8 cellular contexts compared by ENCODE assay signal in genomic region chr3:124559650-124560405, GRCh38.
DNase-seq lines count a peak whose midpoint lies in the region; ATAC-seq and TF ChIP-seq lines count a peak whose summit lies in the region.

No MANE protein-coding gene starts in this region.

- peaks cover 45% of the 10 kb centered on the region for H3K27me3 Mint-ChIP-seq in activated T-helper 17 cell treated with anti-CD3 and anti-CD28 coated beads, Interleukin-2, amount 50 U/mL, for 72 hours
- H3K27me3 Mint-ChIP-seq in neural crest cell (ENCODE audit: low read depth) = no peaks in the 10 kb centered on the region

- H3K36me3 Mint-ChIP-seq in activated T-helper 17 cell treated with anti-CD3 and anti-CD28 coated beads, Interleukin-2, amount 50 U/mL, for 72 hours (ENCODE audit: low read depth) = no peaks in the 10 kb centered on the region
- no peaks in the 10 kb centered on the region for H3K36me3 Mint-ChIP-seq in neural crest cell (ENCODE audit: low read depth)

- no peak overlapping the region for H3K4me3 ChIP-seq in fibroblast of the aortic adventitia (ENCODE audit: low read depth, low read length)

- H3K27ac ChIP-seq in substantia nigra (ENCODE audit: low read depth, low read length, poor library complexity, severe bottlenecking) = no peak overlapping the region

- no peak overlapping the region for H3K4me3 Mint-ChIP-seq in activated T-helper 17 cell treated with anti-CD3 and anti-CD28 coated beads, Interleukin-2, amount 50 U/mL, for 72 hours
- H3K4me3 Mint-ChIP-seq in neural crest cell = no peak overlapping the region

- H3K27ac Mint-ChIP-seq in activated T-helper 17 cell treated with anti-CD3 and anti-CD28 coated beads, Interleukin-2, amount 50 U/mL, for 72 hours = no peak overlapping the region
- H3K27ac Mint-ChIP-seq in neural crest cell (ENCODE audit: unreplicated experiment) = no peak overlapping the region

- ATAC-seq in activated T-helper 17 cell treated with anti-CD3 and anti-CD28 coated beads, Interleukin-2, amount 50 U/mL, for 72 hours (replicated peaks) = peak; percentile 67
- ATAC-seq in GM18498 (IDR thresholded peaks at IDR 0.05; ENCODE audit: unreplicated experiment) = no peak

- TF ChIP-seq CTCF in fibroblast of the aortic adventitia (IDR thresholded peaks at IDR 0.05; ENCODE audit: insufficient read depth, low read length) (peak; percentile 92), neural crest cell (conservative IDR thresholded peaks at IDR 0.05) (peak; percentile 95)

- DNase-seq in GDM1 (lab: John Stamatoyannopoulos, UW) (peak; percentile 50), LHCN-M2 (ENCODE audit: low read depth) (peak; percentile 72), RPMI7951 (ENCODE audit: low read depth) (peak; percentile 81), fibroblast of the aortic adventitia (ENCODE audit: low read depth) (peak; percentile 84), neural crest cell (ENCODE audit: low read depth, low spot score) (peak; percentile 76), substantia nigra (lab: John Stamatoyannopoulos, UW) (peak in 44 of 49 donors; percentile 12 to 76 (median 56))

- no peaks in the 10 kb centered on the region for H3K9me3 Mint-ChIP-seq in activated T-helper 17 cell treated with anti-CD3 and anti-CD28 coated beads, Interleukin-2, amount 50 U/mL, for 72 hours
- no peaks in the 10 kb centered on the region for H3K9me3 Mint-ChIP-seq in neural crest cell

- H3K4me1 Mint-ChIP-seq in activated T-helper 17 cell treated with anti-CD3 and anti-CD28 coated beads, Interleukin-2, amount 50 U/mL, for 72 hours = no peaks in the 10 kb centered on the region
- no peaks in the 10 kb centered on the region for H3K4me1 Mint-ChIP-seq in neural crest cell
